In the genomic region with DNA sequence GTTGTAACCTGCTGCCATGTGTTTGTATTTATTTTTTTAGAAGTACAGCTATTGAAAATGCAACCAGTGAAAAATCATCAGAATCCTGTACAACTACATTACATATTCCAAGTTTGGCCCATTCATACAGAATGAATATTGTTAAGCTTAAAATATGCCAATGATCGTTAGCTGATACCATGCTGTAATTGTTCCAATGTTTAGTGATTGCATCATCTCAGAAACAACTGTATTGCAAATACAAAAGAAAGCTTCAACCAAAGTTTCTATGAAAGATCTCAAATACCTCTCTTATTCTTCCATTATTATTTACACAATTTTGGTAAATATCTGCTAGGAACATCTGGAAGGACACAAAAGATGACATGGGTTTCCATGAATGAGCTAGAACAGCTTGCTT, we compare ENCODE assay signal across 2 cellular contexts.
TF ChIP-seq lines count a peak whose summit lies in the region.

No MANE protein-coding gene starts in this region.

TF ChIP-seq in HepG2, 621 proteins besides CTCF, POLR2A, EP300 and RAD21:
- TF ChIP-seq ZNF282 (IDR thresholded peaks at IDR 0.05; ENCODE audit: partially characterized antibody) (no peak), MBNL3 (CRISPR knock-in tag; conservative IDR thresholded peaks at IDR 0.05) (no peak), ZNF180 (CRISPR knock-in tag; IDR thresholded peaks at IDR 0.05; ENCODE audit: borderline replicate concordance, low read depth) (no peak), ZMYM4 (CRISPR knock-in tag; IDR thresholded peaks at IDR 0.05) (no peak), DMAP1 (CRISPR knock-in tag; IDR thresholded peaks at IDR 0.05) (no peak), FOSL2 (CRISPR knock-in tag; IDR thresholded peaks at IDR 0.05) (no peak), KDM2A (CRISPR knock-in tag; IDR thresholded peaks at IDR 0.05; ENCODE audit: borderline replicate concordance, low read depth) (no peak), CEBPB (IDR thresholded peaks at IDR 0.05; ENCODE audit: borderline replicate concordance, low read depth, low read length) (peak; percentile 58; the same call in 1 of the 2 replicates), ATF7 (IDR thresholded peaks at IDR 0.05) (peak; percentile 22; the same call in 1 of the 2 replicates), ATF7 (CRISPR knock-in tag; IDR thresholded peaks at IDR 0.05) (no peak)
- TF ChIP-seq, protein P1, sequence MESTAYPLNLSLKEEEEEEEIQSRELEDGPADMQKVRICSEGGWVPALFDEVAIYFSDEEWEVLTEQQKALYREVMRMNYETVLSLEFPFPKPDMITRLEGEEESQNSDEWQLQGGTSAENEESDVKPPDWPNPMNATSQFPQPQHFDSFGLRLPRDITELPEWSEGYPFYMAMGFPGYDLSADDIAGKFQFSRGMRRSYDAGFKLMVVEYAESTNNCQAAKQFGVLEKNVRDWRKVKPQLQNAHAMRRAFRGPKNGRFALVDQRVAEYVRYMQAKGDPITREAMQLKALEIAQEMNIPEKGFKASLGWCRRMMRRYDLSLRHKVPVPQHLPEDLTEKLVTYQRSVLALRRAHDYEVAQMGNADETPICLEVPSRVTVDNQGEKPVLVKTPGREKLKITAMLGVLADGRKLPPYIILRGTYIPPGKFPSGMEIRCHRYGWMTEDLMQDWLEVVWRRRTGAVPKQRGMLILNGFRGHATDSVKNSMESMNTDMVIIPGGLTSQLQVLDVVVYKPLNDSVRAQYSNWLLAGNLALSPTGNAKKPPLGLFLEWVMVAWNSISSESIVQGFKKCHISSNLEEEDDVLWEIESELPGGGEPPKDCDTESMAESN (CRISPR knock-in tag; conservative IDR thresholded peaks at IDR 0.05) = no peak
- TF ChIP-seq, protein P2, sequence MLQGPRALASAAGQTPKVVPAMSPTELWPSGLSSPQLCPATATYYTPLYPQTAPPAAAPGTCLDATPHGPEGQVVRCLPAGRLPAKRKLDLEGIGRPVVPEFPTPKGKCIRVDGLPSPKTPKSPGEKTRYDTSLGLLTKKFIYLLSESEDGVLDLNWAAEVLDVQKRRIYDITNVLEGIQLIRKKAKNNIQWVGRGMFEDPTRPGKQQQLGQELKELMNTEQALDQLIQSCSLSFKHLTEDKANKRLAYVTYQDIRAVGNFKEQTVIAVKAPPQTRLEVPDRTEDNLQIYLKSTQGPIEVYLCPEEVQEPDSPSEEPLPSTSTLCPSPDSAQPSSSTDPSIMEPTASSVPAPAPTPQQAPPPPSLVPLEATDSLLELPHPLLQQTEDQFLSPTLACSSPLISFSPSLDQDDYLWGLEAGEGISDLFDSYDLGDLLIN (CRISPR knock-in tag; IDR thresholded peaks at IDR 0.05; ENCODE audit: borderline replicate concordance) = no peak

TF ChIP-seq in K562, 482 proteins besides CTCF, POLR2A, EP300 and RAD21:
- no peak for TF ChIP-seq JUND (IDR thresholded peaks at IDR 0.05; ENCODE audit: borderline replicate concordance, low read depth, low read length)
- TF ChIP-seq JUND (tag; IDR thresholded peaks at IDR 0.05; ENCODE audit: borderline replicate concordance, low read depth, low read length) = no peak
- TF ChIP-seq CEBPB (tag; IDR thresholded peaks at IDR 0.05) = 0 out of 2 replicates have a peak, but pooled peaks have one; percentile 17
- no peak for TF ChIP-seq CEBPG (CRISPR knock-in tag; IDR thresholded peaks at IDR 0.05)
- 0 out of 4 replicates have a peak, but pooled peaks of 1 of the 2 experiments have one; percentile 44 for TF ChIP-seq CEBPG (tag; conservative IDR thresholded peaks at IDR 0.05 in 1 of 2, IDR thresholded peaks at IDR 0.05 in 1 of 2)
